1 cellular context compared by ENCODE assay signal in genomic region chr17:81165246-81166032, GRCh38.
TF ChIP-seq lines count a peak whose summit lies in the region.

TSS of gene PVALEF (plus strand) at chr17:81165507. CDS start at chr17:81181227, 15,720 bp downstream.

TF ChIP-seq in HepG2, 621 proteins besides CTCF, POLR2A, EP300 and RAD21 (continued from another document and continues in another):
- TF ChIP-seq KLF13 (CRISPR knock-in tag; IDR thresholded peaks at IDR 0.05) (peak; percentile 24; the same call in 1 of the 2 replicates), ISX (CRISPR knock-in tag; conservative IDR thresholded peaks at IDR 0.05) (peak; percentile 24; the same call in 1 of the 2 replicates), ZNF629 (CRISPR knock-in tag; conservative IDR thresholded peaks at IDR 0.05) (no peak; the same call in 1 of the 2 replicates), NFIC (IDR thresholded peaks at IDR 0.05; ENCODE audit: low read length) (no peak), PAWR (CRISPR knock-in tag; IDR thresholded peaks at IDR 0.05; ENCODE audit: borderline replicate concordance) (no peak; the same call in 1 of the 2 replicates), AFF4 (CRISPR knock-in tag; IDR thresholded peaks at IDR 0.05) (peak; percentile 50; the same call in 1 of the 2 replicates), ZNF382 (CRISPR knock-in tag; IDR thresholded peaks at IDR 0.05; ENCODE audit: borderline replicate concordance) (no peak), ZMYM3 (CRISPR knock-in tag; IDR thresholded peaks at IDR 0.05) (peak; percentile 86; the same call in 1 of the 2 replicates), TBL1XR1 (IDR thresholded peaks at IDR 0.05; ENCODE audit: borderline replicate concordance, low read length, partially characterized antibody) (no peak), ZNF180 (CRISPR knock-in tag; IDR thresholded peaks at IDR 0.05; ENCODE audit: borderline replicate concordance, low read depth) (no peak), ZBTB10 (CRISPR knock-in tag; IDR thresholded peaks at IDR 0.05; ENCODE audit: borderline replicate concordance) (peak; percentile 50; the same call in 1 of the 2 replicates), ISL2 (CRISPR knock-in tag; IDR thresholded peaks at IDR 0.05) (peak; percentile 50), RBAK (CRISPR knock-in tag; IDR thresholded peaks at IDR 0.05) (no peak), PTBP1 (IDR thresholded peaks at IDR 0.05; ENCODE audit: low read depth, low read length, poor library complexity, severe bottlenecking) (no peak), YEATS2 (CRISPR knock-in tag; IDR thresholded peaks at IDR 0.05; ENCODE audit: borderline replicate concordance) (peak; percentile 24; the same call in 1 of the 2 replicates), HNF1A (IDR thresholded peaks at IDR 0.05; ENCODE audit: low read depth) (no peak; the same call in 1 of the 2 replicates), HNF1A (CRISPR knock-in tag; IDR thresholded peaks at IDR 0.05; ENCODE audit: borderline replicate concordance) (no peak), JUNB (CRISPR knock-in tag; IDR thresholded peaks at IDR 0.05; ENCODE audit: borderline replicate concordance) (no peak), XRCC5 (optimal IDR thresholded peaks at IDR 0.05; ENCODE audit: low read length) (peak; percentile 36), ZNF614 (CRISPR knock-in tag; IDR thresholded peaks at IDR 0.05; ENCODE audit: borderline replicate concordance) (peak; percentile 58; the same call in 1 of the 2 replicates), YY1 (IDR thresholded peaks at IDR 0.05; ENCODE audit: insufficient read depth, insufficient replicate concordance, low read depth, low read length) (peak; percentile 82), ZNF816 (CRISPR knock-in tag; IDR thresholded peaks at IDR 0.05; ENCODE audit: borderline replicate concordance) (no peak), MBD4 (IDR thresholded peaks at IDR 0.05; ENCODE audit: borderline replicate concordance, low read length) (no peak), AHR (CRISPR knock-in tag; IDR thresholded peaks at IDR 0.05) (no peak; the same call in 1 of the 2 replicates), NCOA1 (CRISPR knock-in tag; IDR thresholded peaks at IDR 0.05) (peak; percentile 94), AHDC1 (CRISPR knock-in tag; IDR thresholded peaks at IDR 0.05; ENCODE audit: borderline replicate concordance) (no peak), HCFC1 (IDR thresholded peaks at IDR 0.05; ENCODE audit: low read depth, low read length) (no peak), ZNF546 (CRISPR knock-in tag; conservative IDR thresholded peaks at IDR 0.05) (peak; percentile 93), ZNF343 (CRISPR knock-in tag; IDR thresholded peaks at IDR 0.05) (no peak), ZSCAN30 (CRISPR knock-in tag; IDR thresholded peaks at IDR 0.05) (no peak), CHD2 (IDR thresholded peaks at IDR 0.05; ENCODE audit: low read depth, low read length) (no peak), ZNF225 (CRISPR knock-in tag; IDR thresholded peaks at IDR 0.05) (0 out of 2 replicates have a peak, but pooled peaks have one; percentile 52), ZNF333 (CRISPR knock-in tag; IDR thresholded peaks at IDR 0.05; ENCODE audit: borderline replicate concordance) (0 out of 2 replicates have a peak, but pooled peaks have one; percentile 53), RFXAP (CRISPR knock-in tag; IDR thresholded peaks at IDR 0.05; ENCODE audit: borderline replicate concordance) (peak; percentile 73; the same call in 1 of the 2 replicates), KLF12 (CRISPR knock-in tag; IDR thresholded peaks at IDR 0.05; ENCODE audit: borderline replicate concordance) (peak; percentile 87), ATF5 (CRISPR knock-in tag; IDR thresholded peaks at IDR 0.05; ENCODE audit: low read depth) (no peak), ZIK1 (CRISPR knock-in tag; IDR thresholded peaks at IDR 0.05; ENCODE audit: borderline replicate concordance, low read depth) (no peak; the same call in none of the 2 replicates), ZMAT5 (CRISPR knock-in tag; IDR thresholded peaks at IDR 0.05; ENCODE audit: borderline replicate concordance, low read depth) (no peak), BCLAF1 (IDR thresholded peaks at IDR 0.05) (no peak)
